2 cellular contexts compared by ENCODE assay signal in genomic region chr21:41995577-41995976, GRCh38.
TF ChIP-seq lines count a peak whose summit lies in the region.

No MANE protein-coding gene starts in this region.

TF ChIP-seq in A549, 52 proteins besides CTCF, POLR2A, EP300 and RAD21:
- TF ChIP-seq ZFP36 (IDR thresholded peaks at IDR 0.05; ENCODE audit: borderline replicate concordance, partially characterized antibody) (peak; percentile 82), ZNF302 (CRISPR knock-in tag; IDR thresholded peaks at IDR 0.05) (no peak)

TF ChIP-seq in K562, 482 proteins besides CTCF, POLR2A, EP300 and RAD21:
- TF ChIP-seq ZFX (CRISPR knock-in tag; IDR thresholded peaks at IDR 0.05) (no peak), ZC3H4 (CRISPR knock-in tag; IDR thresholded peaks at IDR 0.05; ENCODE audit: borderline replicate concordance) (no peak), TRIM28 (IDR thresholded peaks at IDR 0.05) (0 out of 2 replicates have a peak, but pooled peaks have one; percentile 42), ZNF717 (CRISPR knock-in tag; IDR thresholded peaks at IDR 0.05) (no peak), CBX3 (IDR thresholded peaks at IDR 0.05; ENCODE audit: borderline replicate concordance in 1 of 2, low read length in 2 of 2) (0 out of 3 replicates have a peak, but pooled peaks of 1 of the 2 experiments have one; percentile 38), ZNF184 (CRISPR knock-in tag; IDR thresholded peaks at IDR 0.05) (no peak), ZFP36 (IDR thresholded peaks at IDR 0.05; ENCODE audit: low read depth, low read length, partially characterized antibody) (peak; percentile 78), ZNF785 (CRISPR knock-in tag; IDR thresholded peaks at IDR 0.05) (no peak), PRMT5 (CRISPR knock-in tag; IDR thresholded peaks at IDR 0.05) (no peak), MLX (CRISPR knock-in tag; conservative IDR thresholded peaks at IDR 0.05) (no peak)
- TF ChIP-seq, protein P1, sequence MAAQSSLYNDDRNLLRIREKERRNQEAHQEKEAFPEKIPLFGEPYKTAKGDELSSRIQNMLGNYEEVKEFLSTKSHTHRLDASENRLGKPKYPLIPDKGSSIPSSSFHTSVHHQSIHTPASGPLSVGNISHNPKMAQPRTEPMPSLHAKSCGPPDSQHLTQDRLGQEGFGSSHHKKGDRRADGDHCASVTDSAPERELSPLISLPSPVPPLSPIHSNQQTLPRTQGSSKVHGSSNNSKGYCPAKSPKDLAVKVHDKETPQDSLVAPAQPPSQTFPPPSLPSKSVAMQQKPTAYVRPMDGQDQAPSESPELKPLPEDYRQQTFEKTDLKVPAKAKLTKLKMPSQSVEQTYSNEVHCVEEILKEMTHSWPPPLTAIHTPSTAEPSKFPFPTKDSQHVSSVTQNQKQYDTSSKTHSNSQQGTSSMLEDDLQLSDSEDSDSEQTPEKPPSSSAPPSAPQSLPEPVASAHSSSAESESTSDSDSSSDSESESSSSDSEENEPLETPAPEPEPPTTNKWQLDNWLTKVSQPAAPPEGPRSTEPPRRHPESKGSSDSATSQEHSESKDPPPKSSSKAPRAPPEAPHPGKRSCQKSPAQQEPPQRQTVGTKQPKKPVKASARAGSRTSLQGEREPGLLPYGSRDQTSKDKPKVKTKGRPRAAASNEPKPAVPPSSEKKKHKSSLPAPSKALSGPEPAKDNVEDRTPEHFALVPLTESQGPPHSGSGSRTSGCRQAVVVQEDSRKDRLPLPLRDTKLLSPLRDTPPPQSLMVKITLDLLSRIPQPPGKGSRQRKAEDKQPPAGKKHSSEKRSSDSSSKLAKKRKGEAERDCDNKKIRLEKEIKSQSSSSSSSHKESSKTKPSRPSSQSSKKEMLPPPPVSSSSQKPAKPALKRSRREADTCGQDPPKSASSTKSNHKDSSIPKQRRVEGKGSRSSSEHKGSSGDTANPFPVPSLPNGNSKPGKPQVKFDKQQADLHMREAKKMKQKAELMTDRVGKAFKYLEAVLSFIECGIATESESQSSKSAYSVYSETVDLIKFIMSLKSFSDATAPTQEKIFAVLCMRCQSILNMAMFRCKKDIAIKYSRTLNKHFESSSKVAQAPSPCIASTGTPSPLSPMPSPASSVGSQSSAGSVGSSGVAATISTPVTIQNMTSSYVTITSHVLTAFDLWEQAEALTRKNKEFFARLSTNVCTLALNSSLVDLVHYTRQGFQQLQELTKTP (IDR thresholded peaks at IDR 0.05; ENCODE audit: low read depth in 1 of 2, partially characterized antibody in 2 of 2): no peak
- TF ChIP-seq, protein P2, sequence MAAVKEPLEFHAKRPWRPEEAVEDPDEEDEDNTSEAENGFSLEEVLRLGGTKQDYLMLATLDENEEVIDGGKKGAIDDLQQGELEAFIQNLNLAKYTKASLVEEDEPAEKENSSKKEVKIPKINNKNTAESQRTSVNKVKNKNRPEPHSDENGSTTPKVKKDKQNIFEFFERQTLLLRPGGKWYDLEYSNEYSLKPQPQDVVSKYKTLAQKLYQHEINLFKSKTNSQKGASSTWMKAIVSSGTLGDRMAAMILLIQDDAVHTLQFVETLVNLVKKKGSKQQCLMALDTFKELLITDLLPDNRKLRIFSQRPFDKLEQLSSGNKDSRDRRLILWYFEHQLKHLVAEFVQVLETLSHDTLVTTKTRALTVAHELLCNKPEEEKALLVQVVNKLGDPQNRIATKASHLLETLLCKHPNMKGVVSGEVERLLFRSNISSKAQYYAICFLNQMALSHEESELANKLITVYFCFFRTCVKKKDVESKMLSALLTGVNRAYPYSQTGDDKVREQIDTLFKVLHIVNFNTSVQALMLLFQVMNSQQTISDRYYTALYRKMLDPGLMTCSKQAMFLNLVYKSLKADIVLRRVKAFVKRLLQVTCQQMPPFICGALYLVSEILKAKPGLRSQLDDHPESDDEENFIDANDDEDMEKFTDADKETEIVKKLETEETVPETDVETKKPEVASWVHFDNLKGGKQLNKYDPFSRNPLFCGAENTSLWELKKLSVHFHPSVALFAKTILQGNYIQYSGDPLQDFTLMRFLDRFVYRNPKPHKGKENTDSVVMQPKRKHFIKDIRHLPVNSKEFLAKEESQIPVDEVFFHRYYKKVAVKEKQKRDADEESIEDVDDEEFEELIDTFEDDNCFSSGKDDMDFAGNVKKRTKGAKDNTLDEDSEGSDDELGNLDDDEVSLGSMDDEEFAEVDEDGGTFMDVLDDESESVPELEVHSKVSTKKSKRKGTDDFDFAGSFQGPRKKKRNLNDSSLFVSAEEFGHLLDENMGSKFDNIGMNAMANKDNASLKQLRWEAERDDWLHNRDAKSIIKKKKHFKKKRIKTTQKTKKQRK (IDR thresholded peaks at IDR 0.05; ENCODE audit: borderline replicate concordance, low read depth, low read length): peak; percentile 45; the same call in 1 of the 2 replicates
- TF ChIP-seq, protein P3, sequence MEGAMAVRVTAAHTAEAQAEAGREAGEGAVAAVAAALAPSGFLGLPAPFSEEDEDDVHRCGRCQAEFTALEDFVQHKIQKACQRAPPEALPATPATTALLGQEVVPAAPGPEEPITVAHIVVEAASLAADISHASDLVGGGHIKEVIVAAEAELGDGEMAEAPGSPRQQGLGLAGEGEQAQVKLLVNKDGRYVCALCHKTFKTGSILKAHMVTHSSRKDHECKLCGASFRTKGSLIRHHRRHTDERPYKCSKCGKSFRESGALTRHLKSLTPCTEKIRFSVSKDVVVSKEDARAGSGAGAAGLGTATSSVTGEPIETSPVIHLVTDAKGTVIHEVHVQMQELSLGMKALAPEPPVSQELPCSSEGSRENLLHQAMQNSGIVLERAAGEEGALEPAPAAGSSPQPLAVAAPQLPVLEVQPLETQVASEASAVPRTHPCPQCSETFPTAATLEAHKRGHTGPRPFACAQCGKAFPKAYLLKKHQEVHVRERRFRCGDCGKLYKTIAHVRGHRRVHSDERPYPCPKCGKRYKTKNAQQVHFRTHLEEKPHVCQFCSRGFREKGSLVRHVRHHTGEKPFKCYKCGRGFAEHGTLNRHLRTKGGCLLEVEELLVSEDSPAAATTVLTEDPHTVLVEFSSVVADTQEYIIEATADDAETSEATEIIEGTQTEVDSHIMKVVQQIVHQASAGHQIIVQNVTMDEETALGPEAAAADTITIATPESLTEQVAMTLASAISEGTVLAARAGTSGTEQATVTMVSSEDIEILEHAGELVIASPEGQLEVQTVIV (CRISPR knock-in tag; IDR thresholded peaks at IDR 0.05; ENCODE audit: borderline replicate concordance): no peak
